Comparison of ENCODE assay signal across 1 cellular context in genomic region chr2:197433770-197434438, GRCh38.
TF ChIP-seq lines count a peak whose summit lies in the region.

No MANE protein-coding gene starts in this region.

TF ChIP-seq in H1, 55 proteins besides CTCF, POLR2A, EP300 and RAD21 (continued from another document):
- TF ChIP-seq RNF2 (IDR thresholded peaks at IDR 0.05; ENCODE audit: borderline replicate concordance, low read depth, low read length, missing control alignments, poor library complexity, severe bottlenecking) (no peak), CHD1 (IDR thresholded peaks at IDR 0.05; ENCODE audit: low read depth, low read length) (no peak), JUN (IDR thresholded peaks at IDR 0.05; ENCODE audit: low read depth, low read length) (no peak), BRCA1 (IDR thresholded peaks at IDR 0.05; ENCODE audit: low read depth, low read length) (no peak), CEBPB (IDR thresholded peaks at IDR 0.05; ENCODE audit: low read depth, low read length) (no peak), RFX5 (IDR thresholded peaks at IDR 0.05; ENCODE audit: borderline replicate concordance, low read depth, low read length) (no peak), SIRT6 (IDR thresholded peaks at IDR 0.05; ENCODE audit: low read length) (no peak), USF2 (IDR thresholded peaks at IDR 0.05; ENCODE audit: low read length) (no peak)
